Comparison of ENCODE assay signal across 13 cellular contexts in genomic region chr10:71971769-71972555, GRCh38. TPM values are rescaled to one million over a fixed set of nuclear protein-coding genes. Genes with fewer than 3 reads are reported as not detected.
DNase-seq lines count a peak whose midpoint lies in the region; ATAC-seq and TF ChIP-seq lines count a peak whose summit lies in the region.
"Had no signal": no experiment of that assay in that cellular context is flagged by ENCODE, and none has a peak within 500 bp of the region (broad histone marks: within the 10 kb centered on the region; RNA-seq: fewer than 3 reads in every experiment).

No MANE protein-coding gene starts in this region.

- CTCF ChIA-PET in MCF 10A (lab: Yijun Ruan, JAX), result interaction anchor here (0.5 to 8.9 kb wide), 8 partner anchors 14 to 282 kb away, joined by 3 to 61 read pairs (median 5); no protein-coding TSS in a partner anchor

- peak overlapping the region; percentile 19 for H2BK120ac ChIP-seq in neuronal stem cell (ENCODE audit: low read depth, low read length)

- peaks cover 11% of the 10 kb centered on the region for H3K36me3 Mint-ChIP-seq in MCF 10A (ENCODE audit: insufficient read depth, unreplicated experiment)

- H3K27ac Mint-ChIP-seq in MCF 10A (ENCODE audit: low read depth, unreplicated experiment), result peak overlapping the region; percentile 78

- H3K9me3 Mint-ChIP-seq in MCF 10A (ENCODE audit: unreplicated experiment), result no peaks in the 10 kb centered on the region

- H3K4me1 ChIP-seq in right atrium auricular region (peaks cover 0 to 95% of the 10 kb centered on the region in 2 donors), neuronal stem cell (ENCODE audit: control insufficient read depth in 2 of 2, insufficient read depth in 1 of 2, low read depth in 1 of 2, low read length in 2 of 2) (peaks cover 23 to 26% of the 10 kb centered on the region in 2 donors)

- H4K91ac ChIP-seq in neuronal stem cell (ENCODE audit: low read depth, low read length, poor library complexity), result no peak overlapping the region

- H3K27ac ChIP-seq in right atrium auricular region (peak overlapping the region; percentile 75 to 80), neuronal stem cell (replicated peaks; ENCODE audit: low read length) (no peak overlapping the region)
- H3K27ac ChIP-seq: HL-60 had no signal

- H3K4me3 Mint-ChIP-seq in MCF 10A (ENCODE audit: unreplicated experiment), result peak overlapping the region; percentile 77

- no peak for ATAC-seq in Right ventricle myocardium inferior

- no peak overlapping the region for H3K4ac ChIP-seq in neuronal stem cell (ENCODE audit: low read length)

- H3K9me3 ChIP-seq in right atrium auricular region (no peaks in the 10 kb centered on the region), neuronal stem cell (replicated peaks in 1 of 2; ENCODE audit: control insufficient read depth in 2 of 2, insufficient read depth in 1 of 2, low read depth in 1 of 2, low read length in 2 of 2) (no peaks in the 10 kb centered on the region)
- H3K9me3 ChIP-seq: adrenal gland had no signal

- H2BK15ac ChIP-seq in neuronal stem cell (ENCODE audit: low read length), result peak overlapping the region; percentile 3

- no peaks in the 10 kb centered on the region for H3K27me3 ChIP-seq in right atrium auricular region
- no peaks in the 10 kb centered on the region for H3K27me3 ChIP-seq in neuronal stem cell (ENCODE audit: control insufficient read depth in 3 of 3, insufficient read depth in 3 of 3, low read depth in 1 of 3, low read length in 3 of 3)
- H3K27me3 ChIP-seq: adrenal gland had no signal

- no TSS peak for BruUV-seq in MCF 10A (replicated peaks; lab: Mats Ljungman, UMichigan)

- DNase-seq in right atrium auricular region (ENCODE audit: low spot score) (no peak), Right ventricle myocardium inferior (ENCODE audit: missing footprints) (no peak), MCF 10A (ENCODE audit: unreplicated experiment) (no peak), neuronal stem cell (ENCODE audit: low spot score) (no peak), GF-D8 (lab: John Stamatoyannopoulos, UW) (no peak), NK-92 (lab: John Stamatoyannopoulos, UW; ENCODE audit: unreplicated experiment) (no peak), NCI-H2107 (lab: John Stamatoyannopoulos, UW) (no peak)
- DNase-seq in stimulated activated CD4-positive, alpha-beta T cell treated with anti-CD3 and anti-CD28 coated beads, Interleukin-1b, Interleukin-23, amount 100 ng/mL, for 48 hours, result no peak
- DNase-seq: ACHN; effector memory CD4-positive, alpha-beta T cell; T1000 had no signal

- peaks cover 67% of the 10 kb centered on the region for H3K4me1 Mint-ChIP-seq in MCF 10A (ENCODE audit: insufficient read depth, unreplicated experiment)

- no peak overlapping the region for H4K8ac ChIP-seq in neuronal stem cell (ENCODE audit: low read depth, low read length)

- H2AFZ ChIP-seq in neuronal stem cell (ENCODE audit: low read length), result no peak overlapping the region

- H3K27me3 Mint-ChIP-seq in MCF 10A (ENCODE audit: insufficient read depth, unreplicated experiment), result no peaks in the 10 kb centered on the region

- H2BK12ac ChIP-seq in neuronal stem cell (ENCODE audit: low read length), result peak overlapping the region; percentile 30

- H2BK5ac ChIP-seq in neuronal stem cell (ENCODE audit: low read length), result no peak overlapping the region

- no CpG with 5 or more reads among the region's 21 CpGs for WGBS in neuronal stem cell (ENCODE audit: extremely low coverage in 2 of 2, insufficient read length in 2 of 2, insufficient replicate concordance in 1 of 2), 2 donors

- H3K14ac ChIP-seq in neuronal stem cell (ENCODE audit: low read length), result peak overlapping the region; percentile 25

- H3K36me3 ChIP-seq in right atrium auricular region (no peaks in the 10 kb centered on the region), neuronal stem cell (replicated peaks in 1 of 2; ENCODE audit: control insufficient read depth in 2 of 2, insufficient read depth in 2 of 2, low read length in 2 of 2) (peaks cover 0 to 7% of the 10 kb centered on the region in 2 donors)
- H3K36me3 ChIP-seq: adrenal gland had no signal

- no peak overlapping the region for H3K18ac ChIP-seq in neuronal stem cell (ENCODE audit: low read length)

- H3K79me1 ChIP-seq in neuronal stem cell (ENCODE audit: low read depth, low read length), result peaks cover 6% of the 10 kb centered on the region

- TF ChIP-seq CTCF in right atrium auricular region (IDR thresholded peaks at IDR 0.05) (no peak), MCF 10A (IDR thresholded peaks at IDR 0.05; ENCODE audit: unreplicated experiment) (no peak)

- H3K4me3 ChIP-seq in right atrium auricular region, result no peak overlapping the region
- no peak overlapping the region for H3K4me3 ChIP-seq in neuronal stem cell (ENCODE audit: low read length in 2 of 2)
- H3K4me3 ChIP-seq: adrenal gland had no signal

- H3K23ac ChIP-seq in neuronal stem cell (ENCODE audit: low read depth, low read length, poor library complexity), result peak overlapping the region; percentile 5

- no peak overlapping the region for H3K9ac ChIP-seq in neuronal stem cell (ENCODE audit: low read depth, low read length, poor library complexity)

- H2AK5ac ChIP-seq in neuronal stem cell (ENCODE audit: low read depth, low read length), result peak overlapping the region; percentile 49

- intact Hi-C loops in Right ventricle myocardium inferior (cut with DNase I) (no loop called here), MCF 10A (cut with micrococcal nuclease) (no loop called here)

- POLR2A ChIA-PET in MCF 10A (lab: Yijun Ruan, JAX), result interaction anchor here (1.0 to 2.6 kb wide), 15 partner anchors 9 to 364 kb away, joined by 3 to 24 read pairs (median 5); partner anchors contain the start of genes DDIT4 and PSAP

- no peak overlapping the region for H3K4me2 ChIP-seq in neuronal stem cell (ENCODE audit: insufficient read depth, low read length, poor library complexity, severe bottlenecking)

RNA-seq across cellular contexts. Expression of gene CHST3, which starts 7.8 kb away (rescaled TPM):
- total RNA-seq in right atrium auricular region, result 10 to 100 TPM; 21.3 to 45.4 TPM
- total RNA-seq in Right ventricle myocardium inferior, result 18.1 TPM
- 28.7 and 29.3 TPM in 2 replicates for total RNA-seq in MCF 10A (2022)
- 6.5 TPM for polyA plus RNA-seq in neuronal stem cell (2013, experiment 1 of 2)
- 6.3 TPM for polyA plus RNA-seq in neuronal stem cell (2013, experiment 2 of 2)
